In the genomic region with DNA sequence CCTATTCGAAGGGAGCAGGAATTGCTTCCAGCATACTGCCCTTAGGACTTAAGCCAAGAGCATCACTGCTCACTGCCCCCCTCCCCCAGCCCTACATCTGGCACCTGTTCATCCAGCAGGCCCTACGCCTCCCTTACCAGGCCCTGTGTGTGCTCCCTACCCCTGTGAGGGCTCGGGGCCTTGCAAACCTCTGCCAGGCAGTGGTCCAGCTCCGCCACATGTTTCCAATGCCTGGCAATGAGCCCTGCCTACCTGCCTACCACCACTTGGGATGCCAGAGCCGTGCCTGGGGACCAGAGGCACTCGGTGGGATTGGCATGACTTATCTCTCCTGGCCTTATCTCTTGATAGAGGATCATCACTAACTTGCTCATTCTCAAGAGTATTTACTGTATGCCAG, we compare ENCODE assay signal across 30 cellular contexts.
"Had no signal": no experiment of that assay in that cellular context is flagged by ENCODE, and none has a peak within 500 bp of the region (broad histone marks: within the 10 kb centered on the region; RNA-seq: fewer than 3 reads in every experiment).

No MANE protein-coding gene starts in this region.

- H3K4me1 ChIP-seq: left lung, lower lobe of right lung, pancreas, prostate gland, suprapubic skin, upper lobe of right lung had no signal

- H3K4me1 Mint-ChIP-seq: mesothelial cell of epicardium had no signal

- H3K27me3 ChIP-seq: left lung, pancreas, spleen, suprapubic skin, tibial artery, upper lobe of right lung had no signal

- H3K27ac ChIP-seq: left lung, lower lobe of right lung, pancreas, prostate gland, skin epidermis, spleen, suprapubic skin, thoracic aorta, tibial artery, upper lobe of right lung had no signal

- DNase-seq: hippocampal formation; immature natural killer cell; kidney; left colon; left lung; lower lobe of right lung; mammary epithelial cell; mesenchymal stem cell; naive B cell; natural killer cell; nephron progenitor cell; pancreas; posterior cingulate gyrus; retina; right cardiac atrium; spleen; stimulated activated CD4-positive, alpha-beta T cell treated with anti-CD3 and anti-CD28 coated beads, Interleukin-4, amount 100 ng/mL, for 24 hours; stimulated activated naive CD4-positive, alpha-beta T cell; tibial artery; trophoblast cell; upper lobe of right lung had no signal

- H3K4me3 Mint-ChIP-seq: immature natural killer cell; mesothelial cell of epicardium; natural killer cell; nephron progenitor cell; stimulated activated effector memory CD8-positive, alpha-beta T cell treated with anti-CD3 and anti-CD28 coated beads, Interleukin-12 subunit alpha, Interleukin-12 subunit beta, amount 100 ng/mL, for 72 hours; stimulated activated naive CD8-positive, alpha-beta T cell treated with anti-CD3 and anti-CD28 coated beads, Interleukin-15, Interleukin-2, amounts not matched to agents 100 ng/mL and 50 ng/mL, for 24 hours had no signal

- FAIRE-seq: islet of Langerhans, kidney, pancreas, urothelium cell line had no signal

- H3K4me3 ChIP-seq: left lung, lower lobe of right lung, pancreas, prostate gland, skin epidermis, spleen, suprapubic skin, thoracic aorta, tibial artery, upper lobe of right lung had no signal

- H3K36me3 Mint-ChIP-seq: immature natural killer cell; mesothelial cell of epicardium; natural killer cell; stimulated activated effector memory CD8-positive, alpha-beta T cell treated with anti-CD3 and anti-CD28 coated beads, Interleukin-12 subunit alpha, Interleukin-12 subunit beta, amount 100 ng/mL, for 72 hours had no signal

- H3K36me3 ChIP-seq: left lung, lower lobe of right lung, pancreas, prostate gland, spleen, suprapubic skin, thoracic aorta, tibial artery, upper lobe of right lung had no signal

- H3K27ac Mint-ChIP-seq: immature natural killer cell; mesothelial cell of epicardium; natural killer cell; nephron progenitor cell; stimulated activated effector memory CD8-positive, alpha-beta T cell treated with anti-CD3 and anti-CD28 coated beads, Interleukin-12 subunit alpha, Interleukin-12 subunit beta, amount 100 ng/mL, for 72 hours; stimulated activated naive CD8-positive, alpha-beta T cell treated with anti-CD3 and anti-CD28 coated beads, Interleukin-15, Interleukin-2, amounts not matched to agents 100 ng/mL and 50 ng/mL, for 24 hours had no signal

- H3K27me3 Mint-ChIP-seq: naive B cell; stimulated activated naive CD8-positive, alpha-beta T cell treated with anti-CD3 and anti-CD28 coated beads, Interleukin-15, Interleukin-2, amounts not matched to agents 100 ng/mL and 50 ng/mL, for 24 hours had no signal

- H3K9me3 Mint-ChIP-seq: natural killer cell; stimulated activated effector memory CD8-positive, alpha-beta T cell treated with anti-CD3 and anti-CD28 coated beads, Interleukin-12 subunit alpha, Interleukin-12 subunit beta, amount 100 ng/mL, for 72 hours had no signal

- H3K9me3 ChIP-seq: left lung, lower lobe of right lung, pancreas, prostate gland, suprapubic skin, thoracic aorta, upper lobe of right lung had no signal
